9 cellular contexts compared by ENCODE assay signal in the genomic region with DNA sequence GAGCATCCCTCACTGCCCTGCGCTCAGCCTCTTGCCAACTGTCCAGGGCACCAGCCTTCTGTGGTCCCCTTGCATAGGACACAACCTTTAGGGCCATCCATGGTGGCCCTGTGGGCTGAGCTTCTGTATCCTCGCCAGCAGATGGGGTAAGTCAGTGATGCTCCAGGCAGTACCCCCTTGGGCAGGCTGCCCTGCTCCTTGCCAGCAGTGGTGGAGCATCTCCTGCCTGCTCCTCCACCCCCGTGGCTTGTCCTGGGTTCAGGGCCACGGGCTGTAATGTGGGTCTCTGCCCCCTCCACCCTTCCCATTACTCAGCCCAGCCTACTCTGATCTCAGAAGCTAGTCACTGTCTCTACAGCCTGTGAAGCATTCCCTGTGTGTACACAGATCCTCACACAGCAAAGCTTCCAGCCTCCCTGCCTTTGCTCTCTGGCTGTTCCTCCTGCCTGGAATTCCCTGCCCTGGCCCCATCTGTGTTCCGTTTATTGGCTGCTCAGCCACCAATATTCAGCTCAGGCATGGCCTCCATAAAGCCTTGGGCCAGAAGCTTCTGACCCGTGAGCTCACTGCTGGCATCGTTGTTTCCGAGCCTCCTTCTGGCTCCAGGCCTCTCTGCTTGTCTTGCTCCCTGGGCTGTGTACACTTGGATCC.
DNase-seq lines count a peak whose midpoint lies in the region; ATAC-seq and TF ChIP-seq lines count a peak whose summit lies in the region.
"Had no signal": no experiment of that assay in that cellular context is flagged by ENCODE, and none has a peak within 500 bp of the region (broad histone marks: within the 10 kb centered on the region; RNA-seq: fewer than 3 reads in every experiment).

No MANE protein-coding gene starts in this region.

- no peak overlapping the region for H3K27ac ChIP-seq in prostate gland

- CTCF ChIA-PET in BJ (lab: Yijun Ruan, JAX), result interaction anchor here (0.7 to 6.8 kb wide), 13 partner anchors 8 to 492 kb away, joined by 3 to 96 read pairs (median 4); no protein-coding TSS in a partner anchor

- no peak overlapping the region for H3K4me3 Mint-ChIP-seq in naive B cell
- H3K4me3 Mint-ChIP-seq: stimulated activated naive CD8-positive, alpha-beta T cell treated with anti-CD3 and anti-CD28 coated beads, Interleukin-15, Interleukin-2, amounts not matched to agents 100 ng/mL and 50 ng/mL, for 24 hours had no signal

- H3K4me1 ChIP-seq in prostate gland (replicated peaks), result peaks cover 10% of the 10 kb centered on the region

- H3K27me3 ChIP-seq in BJ (ENCODE audit: control insufficient read depth, insufficient read depth, low read length) (no peaks in the 10 kb centered on the region; the same call in 1 of the 2 replicates), prostate gland (replicated peaks; ENCODE audit: insufficient read depth) (no peaks in the 10 kb centered on the region)

- H3K4me3 ChIP-seq in BJ (ENCODE audit: low read depth, low read length), result no peak overlapping the region
- H3K4me3 ChIP-seq in prostate gland, result no peak overlapping the region

- TF ChIP-seq CTCF in BJ (IDR thresholded peaks at IDR 0.05; ENCODE audit: insufficient read depth, low read depth, low read length), result peak; percentile 54; the same call in 1 of the 2 replicates
- TF ChIP-seq CTCF in GM12873 (IDR thresholded peaks at IDR 0.05; ENCODE audit: insufficient read depth, low read depth, low read length, missing control alignments), result peak; percentile 60
- peak in 1 of 4 experiments; percentile 14 for TF ChIP-seq CTCF in prostate gland (IDR thresholded peaks at IDR 0.05)

- POLR2A ChIA-PET in BJ (lab: Charles Lee), result no interaction called here

- no peaks in the 10 kb centered on the region for H3K4me1 Mint-ChIP-seq in naive B cell

- no peaks in the 10 kb centered on the region for H3K36me3 ChIP-seq in BJ (ENCODE audit: control insufficient read depth, insufficient read depth, low read length)
- H3K36me3 ChIP-seq in prostate gland, result no peaks in the 10 kb centered on the region

- no peaks in the 10 kb centered on the region for H3K9me3 Mint-ChIP-seq in naive B cell
- H3K9me3 Mint-ChIP-seq: stimulated activated naive CD8-positive, alpha-beta T cell treated with anti-CD3 and anti-CD28 coated beads, Interleukin-15, Interleukin-2, amounts not matched to agents 100 ng/mL and 50 ng/mL, for 24 hours had no signal

- intact Hi-C loops in prostate gland (cut with DNase I), result no loop called here

- 49% methylated on average over 7 of the region's 8 CpGs for WGBS in prostate gland

- TF ChIP-seq POLR2A in prostate gland (IDR thresholded peaks at IDR 0.05), result no peak

- no peaks in the 10 kb centered on the region for H3K9me3 ChIP-seq in prostate gland

- peak; percentile 50 to 58 for ATAC-seq in naive B cell (ENCODE audit: low read depth in 2 of 2)

- DNase-seq in BJ (ENCODE audit: low read depth) (no peak), NCI-H69 (lab: John Stamatoyannopoulos, UW) (peak; percentile 81), cerebellum (ENCODE audit: low spot score) (peak; percentile 51), naive B cell (peak; percentile 18), T-helper 9 cell (no peak), NCI-H1436 treated with DMSO at 0.1 percent for 48 hours (lab: John Stamatoyannopoulos, UW) (no peak), prostate gland (ENCODE audit: low spot score) (no peak)

- H3K36me3 Mint-ChIP-seq in naive B cell, result no peaks in the 10 kb centered on the region

- H3K27me3 Mint-ChIP-seq in naive B cell, result peaks cover 4 to 49% (median 39%) of the 10 kb centered on the region in 3 donors

- H3K27ac Mint-ChIP-seq in naive B cell, result no peak overlapping the region
- H3K27ac Mint-ChIP-seq: stimulated activated naive CD8-positive, alpha-beta T cell treated with anti-CD3 and anti-CD28 coated beads, Interleukin-15, Interleukin-2, amounts not matched to agents 100 ng/mL and 50 ng/mL, for 24 hours had no signal

Comparison
In these comparisons a context has a peak if more than half of its experiments do, and no peak if none do; other contexts are left out.
1. DNase-seq: peak in NCI-H69 (single experiment), cerebellum (single experiment) and naive B cell (single experiment); none in BJ (single experiment), T-helper 9 cell (single experiment), NCI-H1436 treated with DMSO at 0.1 percent for 48 hours (single experiment) and prostate gland (single experiment).